16 cellular contexts compared by ENCODE assay signal in the genomic region with DNA sequence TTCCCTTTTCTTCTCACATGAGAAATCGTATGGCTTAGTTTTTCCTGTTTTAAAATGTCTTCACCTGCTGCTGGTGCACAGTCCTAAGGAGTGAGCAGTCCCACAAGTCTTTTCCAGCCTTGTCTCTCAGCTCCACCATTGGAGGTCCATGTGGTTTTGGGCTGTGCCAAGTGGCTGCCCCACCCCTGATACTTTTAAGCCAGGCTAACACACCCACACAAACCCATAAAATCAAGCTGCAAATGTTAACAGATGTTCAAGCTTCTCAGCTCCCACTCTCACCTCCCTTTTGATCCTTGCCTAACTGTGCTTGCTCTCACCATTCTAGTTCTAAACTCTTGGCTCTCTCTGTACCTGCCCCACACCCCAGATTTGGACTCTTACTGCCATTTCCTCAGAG.
"Had no signal": no experiment of that assay in that cellular context is flagged by ENCODE, and none has a peak within 500 bp of the region (broad histone marks: within the 10 kb centered on the region; RNA-seq: fewer than 3 reads in every experiment).

No MANE protein-coding gene starts in this region.

- H3K36me3 ChIP-seq: brain microvascular endothelial cell, pancreas, stomach, thoracic aorta had no signal

- DNase-seq: activated CD4-positive, alpha-beta T cell treated with anti-CD3 and anti-CD28 coated beads, Interleukin-2, amount 50 U/mL, for 4 hours; activated CD4-positive, CD25-positive, alpha-beta regulatory T cell treated with anti-CD3 and anti-CD28 coated beads, Interleukin-2, amount 50 U/mL, for 72 hours; activated effector memory CD4-positive, alpha-beta T cell treated with Interleukin-2 at 50 U/mL for 16 hours; activated T-cell treated with anti-CD3 and anti-CD28 coated beads, Interleukin-2, amount 50 U/mL, for 24 hours; amygdala; brain microvascular endothelial cell; effector memory CD8-positive, alpha-beta T cell; erythroblast; hypothalamus; kidney glomerular epithelial cell; pancreas; retina; stimulated activated CD4-positive, alpha-beta T cell treated with anti-CD3 and anti-CD28 coated beads, Interleukin-4, amount 100 ng/mL, for 4 hours; stomach had no signal

- H3K27ac ChIP-seq: brain microvascular endothelial cell, pancreas, skin epidermis, stomach, thoracic aorta had no signal

- H3K9me3 ChIP-seq: pancreas, thoracic aorta had no signal

- H3K4me1 ChIP-seq: pancreas, stomach had no signal

- H3K4me3 ChIP-seq: pancreas, skin epidermis, stomach, thoracic aorta had no signal

- H3K27me3 ChIP-seq: brain microvascular endothelial cell, pancreas, stomach had no signal

- ATAC-seq: effector memory CD8-positive, alpha-beta T cell; pancreas had no signal
